Comparison of ENCODE assay signal across 8 cellular contexts in genomic region chr7:138980575-138981285, GRCh38. TPM values are rescaled to one million over a fixed set of nuclear protein-coding genes. Genes with fewer than 3 reads are reported as not detected.
DNase-seq lines count a peak whose midpoint lies in the region; ATAC-seq and TF ChIP-seq lines count a peak whose summit lies in the region.

No MANE protein-coding gene starts in this region.

- peak overlapping the region; percentile 92 for H3K4me2 ChIP-seq in fibroblast of lung (ENCODE audit: extremely low read depth, insufficient read depth, low read length)

- H3K27ac Mint-ChIP-seq in T-cell (no peak overlapping the region), progenitor cell of endocrine pancreas (peak overlapping the region; percentile 95)

- ATAC-seq in GM18868 (IDR thresholded peaks at IDR 0.05; ENCODE audit: unreplicated experiment) (peak; percentile 33), HG03139 (IDR thresholded peaks at IDR 0.05; ENCODE audit: unreplicated experiment) (peak; percentile 31), T-cell (replicated peaks in 1 of 4) (peak in 3 of 4 experiments; percentile 13 to 40 (median 39)), GM19467 (IDR thresholded peaks at IDR 0.05; ENCODE audit: unreplicated experiment) (no peak)

- DNase-seq in AG10803 (ENCODE audit: low read depth) (no peak), T-cell (peak in 2 of 34 experiments; percentile 8 to 13), fibroblast of lung (ENCODE audit: low read depth in 2 of 2) (no peak), progenitor cell of endocrine pancreas (ENCODE audit: low spot score, unreplicated experiment) (peak; percentile 38)
- no peak for DNase-seq in stimulated activated CD4-positive, alpha-beta T cell treated with anti-CD3 and anti-CD28 coated beads, Interleukin-2, amount 100 ng/mL, for 48 hours

- H3K4me1 ChIP-seq in fibroblast of lung (ENCODE audit: control insufficient read depth, extremely low read depth, insufficient read depth, low read length): peaks cover 3% of the 10 kb centered on the region

- H3K9ac ChIP-seq in fibroblast of lung (ENCODE audit: insufficient read depth, low read length): peak overlapping the region; percentile 42

- no peaks in the 10 kb centered on the region for H4K20me1 ChIP-seq in fibroblast of lung (ENCODE audit: control insufficient read depth, extremely low read depth, insufficient read depth, low read length)

- no peak overlapping the region for H3K27ac ChIP-seq in fibroblast of lung (ENCODE audit: insufficient read depth, low read length)

- no peaks in the 10 kb centered on the region for H3K27me3 ChIP-seq in fibroblast of lung (ENCODE audit: control insufficient read depth, insufficient read depth, low read length)

- no peaks in the 10 kb centered on the region for H3K79me2 ChIP-seq in fibroblast of lung (ENCODE audit: control insufficient read depth, insufficient read depth, low read length)

- H3K4me3 Mint-ChIP-seq in T-cell (peak overlapping the region; percentile 84 to 92 (median 88)), progenitor cell of endocrine pancreas (ENCODE audit: low read depth) (peak overlapping the region; percentile 92)

- H3K4me1 Mint-ChIP-seq in T-cell (peaks cover 9 to 14% (median 13%) of the 10 kb centered on the region in 3 donors), progenitor cell of endocrine pancreas (ENCODE audit: low read depth) (peaks cover 29% of the 10 kb centered on the region)

- H2AFZ ChIP-seq in fibroblast of lung (ENCODE audit: low read length): peak overlapping the region; percentile 43

- no peaks in the 10 kb centered on the region for H3K9me3 ChIP-seq in fibroblast of lung (ENCODE audit: control insufficient read depth, insufficient read depth, low read depth, low read length)

- CTCF ChIA-PET in T-cell (lab: Charles Lee): interaction anchor here (0.6 to 0.8 kb wide), 2 partner anchors 55 to 94 kb away, joined by 3 to 5 read pairs; no protein-coding TSS in a partner anchor

- H3K4me3 ChIP-seq in AG10803 (ENCODE audit: low read length): peak overlapping the region; percentile 72
- peak overlapping the region; percentile 25 to 79 (median 52) for H3K4me3 ChIP-seq in fibroblast of lung (replicated peaks in 1 of 4; ENCODE audit: control extremely low read depth in 1 of 4, insufficient read depth in 1 of 4, low read depth in 3 of 4, low read length in 4 of 4)

- H3K27me3 Mint-ChIP-seq in T-cell (peaks cover 32 to 39% of the 10 kb centered on the region in 2 donors), progenitor cell of endocrine pancreas (no peaks in the 10 kb centered on the region)

- H3K36me3 Mint-ChIP-seq in T-cell (no peaks in the 10 kb centered on the region), progenitor cell of endocrine pancreas (ENCODE audit: insufficient read depth) (peaks cover 1% of the 10 kb centered on the region)

- POLR2A ChIA-PET in T-cell (lab: Charles Lee): no interaction called here

- H3K9me3 Mint-ChIP-seq in T-cell (no peaks in the 10 kb centered on the region), progenitor cell of endocrine pancreas (ENCODE audit: low read depth) (no peaks in the 10 kb centered on the region)

- TF ChIP-seq CTCF in AG10803 (conservative IDR thresholded peaks at IDR 0.05; ENCODE audit: low read length): no peak
- TF ChIP-seq CTCF in fibroblast of lung (conservative IDR thresholded peaks at IDR 0.05 in 1 of 2, IDR thresholded peaks at IDR 0.05 in 1 of 2; ENCODE audit: low read depth in 1 of 2, low read length in 2 of 2): no peak
- TF ChIP-seq CTCF in progenitor cell of endocrine pancreas (IDR thresholded peaks at IDR 0.05; ENCODE audit: unreplicated experiment): no peak

- no peaks in the 10 kb centered on the region for H3K36me3 ChIP-seq in fibroblast of lung (ENCODE audit: control insufficient read depth, insufficient read depth, low read length)

RNA-seq across cellular contexts. Expression of gene KIAA1549, which starts 0.5 kb away (rescaled TPM):
- total RNA-seq in T-cell: under 1 TPM; 0.05 to 0.29 (median 0.15) TPM
- 0.66 and 0.77 TPM in 2 replicates for total RNA-seq in fibroblast of lung
- 0.48 and 1.5 TPM in 2 replicates for polyA plus RNA-seq in fibroblast of lung
- polyA plus RNA-seq in fibroblast of lung (2012): 1.1 and 2.3 TPM in 2 replicates
- 4.2 and 7.1 TPM in 2 replicates for polyA minus RNA-seq in fibroblast of lung (ENCODE audit: low replicate concordance)
- total RNA-seq in progenitor cell of endocrine pancreas: 43.1 and 45.8 TPM in 2 replicates

RNA-seq across cellular contexts. Expression of gene ZC3HAV1L, which starts 55.1 kb away (rescaled TPM):
- total RNA-seq in T-cell (1 to 10 TPM; 1.2 to 7.6 (median 5.1) TPM), fibroblast of lung (5.3 and 8.5 TPM in 2 replicates), progenitor cell of endocrine pancreas (16.5 and 18.2 TPM in 2 replicates)
- polyA plus RNA-seq in fibroblast of lung: 5.1 and 8.9 TPM in 2 replicates
- polyA plus RNA-seq in fibroblast of lung (2012): 2.4 and 4.2 TPM in 2 replicates
- polyA minus RNA-seq in fibroblast of lung (ENCODE audit: low replicate concordance): 4.3 and 5.0 TPM in 2 replicates

Comparison
In these comparisons a context has a peak if more than half of its experiments do, and no peak if none do; other contexts are left out.
1. RNA of gene KIAA1549, which starts 0.5 kb away (total RNA-seq): 43.1 to 45.8 TPM in progenitor cell of endocrine pancreas; 0.66 to 0.77 TPM in fibroblast of lung and 0.05 to 0.29 TPM in T-cell; every median in the first group is over 10 times any median in the second.